In genomic region chr7:48149058-48149457, GRCh38 we compare ENCODE assay signal across 21 cellular contexts. TPM values are rescaled to one million over a fixed set of nuclear protein-coding genes. Genes with fewer than 3 reads are reported as not detected.
DNase-seq lines count a peak whose midpoint lies in the region; ATAC-seq, FAIRE-seq and TF ChIP-seq lines count a peak whose summit lies in the region.
"Had no signal": no experiment of that assay in that cellular context is flagged by ENCODE, and none has a peak within 500 bp of the region (broad histone marks: within the 10 kb centered on the region; RNA-seq: fewer than 3 reads in every experiment).

No MANE protein-coding gene starts in this region.

- no peak for FAIRE-seq in HepG2 (lab: Jason Lieb, UNC)
- no peak for FAIRE-seq in K562 (lab: Jason Lieb, UNC)
- FAIRE-seq: A549, G401.6, GM12892 had no signal

- H3K9me3 Mint-ChIP-seq in neural progenitor cell = peaks cover 11% of the 10 kb centered on the region

- TF ChIP-seq RAD21 in HepG2 (CRISPR knock-in tag; IDR thresholded peaks at IDR 0.05) (no peak), K562 (CRISPR knock-in tag; conservative IDR thresholded peaks at IDR 0.05 in 1 of 2, IDR thresholded peaks at IDR 0.05 in 1 of 2) (no peak)

- TF ChIP-seq EP300 in HepG2 (IDR thresholded peaks at IDR 0.05; ENCODE audit: low read depth in 2 of 2, low read length in 2 of 2) (no peak), HepG2 (CRISPR knock-in tag; IDR thresholded peaks at IDR 0.05; ENCODE audit: borderline replicate concordance) (no peak), K562 (IDR thresholded peaks at IDR 0.05; ENCODE audit: low read length) (no peak)

- in situ Hi-C loops in HepG2 (cut with HindIII; ENCODE audit: extremely low pct_ligation_motif_present, low pct_unique_long_range_greater_than_20kb) = no loop called here
- in situ Hi-C loops in K562 (cut with MboI) = no loop called here

- peak overlapping the region; percentile 12 for H3K27ac Mint-ChIP-seq in neural progenitor cell
- H3K27ac Mint-ChIP-seq: CD4-positive, alpha-beta memory T cell had no signal

- POLR2A ChIA-PET in HepG2 (lab: Yijun Ruan, JAX) (interaction anchor here (1.4 kb wide), 1 partner anchor 9 kb away, joined by 5 read pairs; no protein-coding TSS in a partner anchor), K562 (lab: Yijun Ruan, JAX) (no interaction called here)

- H3K4me1 ChIP-seq in HepG2 (ENCODE audit: insufficient read depth, low read length) (peaks cover 41% of the 10 kb centered on the region), right lobe of liver (peaks cover 0 to 11% (median 4%) of the 10 kb centered on the region in 4 donors), K562 (replicated peaks in 1 of 2; ENCODE audit: control insufficient read depth in 2 of 2, insufficient read depth in 2 of 2, low read length in 2 of 2) (no peaks in the 10 kb centered on the region), neural progenitor cell (peaks cover 7% of the 10 kb centered on the region)
- H3K4me1 ChIP-seq: BE2C; BLaER1 treated with 17β-estradiol and CSF1 and Interleukin-3, amounts not matched to agents 10 nM and 100 nM had no signal

- peak overlapping the region; percentile 24 for H3K4me3 Mint-ChIP-seq in neural progenitor cell
- H3K4me3 Mint-ChIP-seq: CD4-positive, alpha-beta memory T cell had no signal

- BruUV-seq in HepG2 (replicated peaks; lab: Mats Ljungman, UMichigan) (no TSS peak), K562 (replicated peaks; lab: Mats Ljungman, UMichigan) (no TSS peak)

- TF ChIP-seq POLR2A in HepG2 (IDR thresholded peaks at IDR 0.05; ENCODE audit: insufficient read depth in 1 of 2, low read depth in 2 of 2, low read length in 2 of 2) (no peak), right lobe of liver (IDR thresholded peaks at IDR 0.05) (no peak), K562 (conservative IDR thresholded peaks at IDR 0.05) (no peak)

- no peaks in the 10 kb centered on the region for H3F3A ChIP-seq in neural progenitor cell (ENCODE audit: low read depth)

- H3K27me3 Mint-ChIP-seq in neural progenitor cell (ENCODE audit: insufficient read depth, low read depth) = no peaks in the 10 kb centered on the region

- H3K9me1 ChIP-seq in K562 (ENCODE audit: control insufficient read depth, insufficient read depth, low read length) = no peaks in the 10 kb centered on the region

- no peaks in the 10 kb centered on the region for H3K36me3 Mint-ChIP-seq in neural progenitor cell
- H3K36me3 Mint-ChIP-seq: CD4-positive, alpha-beta memory T cell had no signal

- no peak for DNase-seq in HepG2 (ENCODE audit: low spot score)
- no peak for DNase-seq in right lobe of liver
- no peak for DNase-seq in K562 (ENCODE audit: extremely low read depth in 1 of 4, low spot score in 3 of 4)
- no peak for DNase-seq in neural progenitor cell (ENCODE audit: low spot score)
- no peak for DNase-seq in ureter (ENCODE audit: low spot score)
- DNase-seq in C1 segment of cervical spinal cord (lab: John Stamatoyannopoulos, UW) = no peak
- DNase-seq: 8988T; ACHN; AML-193; BE2C; CD4-positive, alpha-beta memory T cell; COR-L47; DMS153; DND-41; GOT3; H7; HCEC 1CT had no signal

- no peaks in the 10 kb centered on the region for H3K27me3 ChIP-seq in HepG2 (ENCODE audit: control insufficient read depth in 1 of 2, insufficient read depth in 2 of 2, low read length in 2 of 2)
- H3K27me3 ChIP-seq in right lobe of liver = no peaks in the 10 kb centered on the region
- H3K27me3 ChIP-seq in K562 (ENCODE audit: control insufficient read depth in 2 of 2, insufficient read depth in 2 of 2, low read length in 2 of 2) = no peaks in the 10 kb centered on the region
- no peaks in the 10 kb centered on the region for H3K27me3 ChIP-seq in neural progenitor cell
- H3K27me3 ChIP-seq: BLaER1 treated with 17β-estradiol and CSF1 and Interleukin-3, amounts not matched to agents 10 nM and 100 nM had no signal

- ATAC-seq in HepG2 = no peak
- ATAC-seq in right lobe of liver = no peak
- no peak for ATAC-seq in K562
- ATAC-seq: A549 had no signal

- H3K4me1 Mint-ChIP-seq in neural progenitor cell = peaks cover 21% of the 10 kb centered on the region
- H3K4me1 Mint-ChIP-seq: CD4-positive, alpha-beta memory T cell had no signal

- H3K36me3 ChIP-seq in HepG2 (replicated peaks in 1 of 2; ENCODE audit: control insufficient read depth in 1 of 2, insufficient read depth in 2 of 2, low read length in 2 of 2) (no peaks in the 10 kb centered on the region), right lobe of liver (no peaks in the 10 kb centered on the region), K562 (ENCODE audit: control insufficient read depth, insufficient read depth, low read length) (no peaks in the 10 kb centered on the region), neural progenitor cell (no peaks in the 10 kb centered on the region)
- H3K36me3 ChIP-seq: BE2C; BLaER1 treated with 17β-estradiol and CSF1 and Interleukin-3, amounts not matched to agents 10 nM and 100 nM had no signal

- H3K9me3 ChIP-seq in HepG2 (ENCODE audit: low read length) (no peaks in the 10 kb centered on the region), right lobe of liver (no peaks in the 10 kb centered on the region), K562 (replicated peaks; ENCODE audit: control insufficient read depth, insufficient read depth, low read depth, low read length) (no peaks in the 10 kb centered on the region), neural progenitor cell (ENCODE audit: low read depth) (no peaks in the 10 kb centered on the region)
- H3K9me3 ChIP-seq: BE2C had no signal

- CTCF ChIA-PET in HepG2 (lab: Yijun Ruan, JAX; ENCODE audit: low intra/inter-chr PET ratio, low total read pairs) (no interaction called here), K562 (lab: Yijun Ruan, JAX; ENCODE audit: low intra/inter-chr PET ratio) (no interaction called here)

- H3K27ac ChIP-seq in HepG2 (ENCODE audit: extremely low read length, insufficient read depth, low read length) (no peak overlapping the region), right lobe of liver (no peak overlapping the region), K562 (ENCODE audit: extremely low read depth, low read depth, low read length) (no peak overlapping the region), neural progenitor cell (no peak overlapping the region)
- H3K27ac ChIP-seq: A549; BLaER1 treated with 17β-estradiol and CSF1 and Interleukin-3, amounts not matched to agents 10 nM and 100 nM had no signal

- H2AFZ ChIP-seq in HepG2 (ENCODE audit: low read length) (no peak overlapping the region), K562 (ENCODE audit: low read depth, low read length) (no peak overlapping the region), neural progenitor cell (replicated peaks) (no peak overlapping the region)

- no peak overlapping the region for H3K4me2 ChIP-seq in HepG2 (ENCODE audit: low read depth, low read length)
- H3K4me2 ChIP-seq in K562 (ENCODE audit: insufficient read depth, low read length) = no peak overlapping the region
- no peak overlapping the region for H3K4me2 ChIP-seq in neural progenitor cell
- H3K4me2 ChIP-seq: A549; BLaER1 treated with 17β-estradiol and CSF1 and Interleukin-3, amounts not matched to agents 10 nM and 100 nM had no signal

- no peak overlapping the region for H3K9ac ChIP-seq in HepG2 (ENCODE audit: insufficient read depth, low read depth, low read length)
- no peak overlapping the region for H3K9ac ChIP-seq in K562 (ENCODE audit: insufficient read depth in 1 of 2, low read depth in 2 of 2, low read length in 2 of 2)
- no peak overlapping the region for H3K9ac ChIP-seq in neural progenitor cell
- H3K9ac ChIP-seq: BLaER1 treated with 17β-estradiol and CSF1 and Interleukin-3, amounts not matched to agents 10 nM and 100 nM had no signal

- H3K4me3 ChIP-seq in HepG2 (replicated peaks in 1 of 3; ENCODE audit: insufficient read depth in 1 of 3, low read depth in 2 of 3, low read length in 3 of 3) (no peak overlapping the region), right lobe of liver (no peak overlapping the region), K562 (no peak overlapping the region), neural progenitor cell (no peak overlapping the region)
- H3K4me3 ChIP-seq: A549; BLaER1 treated with 17β-estradiol and CSF1 and Interleukin-3, amounts not matched to agents 10 nM and 100 nM had no signal

- intact Hi-C loops in HepG2 (cut with micrococcal nuclease; ENCODE audit: unreplicated experiment) (no loop called here), right lobe of liver (cut with DNase I) (no loop called here), K562 (cut with micrococcal nuclease) (no loop called here)

- H4K20me1 ChIP-seq in HepG2 (ENCODE audit: insufficient read depth, low read length) (no peaks in the 10 kb centered on the region), K562 (replicated peaks; ENCODE audit: control insufficient read depth, insufficient read depth, low read length) (no peaks in the 10 kb centered on the region), neural progenitor cell (ENCODE audit: low read depth) (no peaks in the 10 kb centered on the region)
- H4K20me1 ChIP-seq: BLaER1 treated with 17β-estradiol and CSF1 and Interleukin-3, amounts not matched to agents 10 nM and 100 nM had no signal

- H3K79me2 ChIP-seq in HepG2 (ENCODE audit: insufficient read depth, low read length) (no peaks in the 10 kb centered on the region), K562 (ENCODE audit: control insufficient read depth, insufficient read depth, low read length) (no peaks in the 10 kb centered on the region), neural progenitor cell (ENCODE audit: low read depth) (no peaks in the 10 kb centered on the region)

- no peak for TF ChIP-seq CTCF in HepG2 (CRISPR knock-in tag; IDR thresholded peaks at IDR 0.05)
- TF ChIP-seq CTCF in right lobe of liver (IDR thresholded peaks at IDR 0.05) = no peak
- no peak for TF ChIP-seq CTCF in K562 (IDR thresholded peaks at IDR 0.05 in 2 of 3, conservative IDR thresholded peaks at IDR 0.05 in 1 of 3; ENCODE audit: insufficient read depth in 2 of 3, low read depth in 1 of 3, low read length in 3 of 3)
- TF ChIP-seq CTCF in neural progenitor cell (IDR thresholded peaks at IDR 0.05) = no peak

RNA-seq across cellular contexts. Expression of gene ABCA13, which starts 22.2 kb away (rescaled TPM):
- total RNA-seq in HepG2 (2016; rRNA removed; fragmentation: Illumina TruSeq; extraction: Trizol) (not detected in 2 replicates), right lobe of liver (1 to 10 TPM in 3 of 6 experiments, under 1 TPM in 3; 0.43 to 2.6 (median 0.84) TPM), K562 (2014; rRNA removed) (0.14 and 0.24 TPM in 2 replicates), K562 (2014; rRNA removed; fragmentation: Illumina TruSeq; extraction: Trizol) (0.26 and 0.58 TPM in 2 replicates), K562 (2015; rRNA removed; fragmentation: Illumina TruSeq; extraction: Trizol) (0.19 and 0.29 TPM in 2 replicates), K562 (2021) (0.64 and 0.69 TPM in 2 replicates), neural progenitor cell (ENCODE audit: low replicate concordance) (not detected in 2 replicates), ureter (5.2 TPM)
- not detected in 2 replicates for total RNA-seq in HepG2 (2016; cell fraction: cytosol; rRNA removed; fragmentation: Illumina TruSeq; extraction: Trizol; ENCODE audit: low read depth)
- total RNA-seq in HepG2 (2016; cell fraction: insoluble cytoplasmic fraction; rRNA removed; fragmentation: Illumina TruSeq; extraction: Trizol) = not detected in 2 replicates
- total RNA-seq in HepG2 (2016; cell fraction: membrane; rRNA removed; fragmentation: Illumina TruSeq; extraction: Trizol) = not detected in 2 replicates
- not detected in 2 replicates for total RNA-seq in HepG2 (2016; cell fraction: nucleus; rRNA removed; fragmentation: Illumina TruSeq; extraction: Trizol)
- polyA plus RNA-seq in HepG2 (2011; rRNA removed) (0.03 TPM in 1 of 2 replicates, not detected in the other), K562 (2011; rRNA removed) (0.69 and 1.5 TPM in 2 replicates), K562 (2014; fragmentation: Illumina TruSeq; extraction: Trizol) (0.28 and 0.42 TPM in 2 replicates), K562 (2014; fragmentation: Nextera tagmentation; extraction: Ambion mirVana) (under 1 TPM; 0.31 to 0.38 TPM), K562 (2014; rRNA removed) (0.24 and 0.36 TPM in 2 replicates)
- 0.01 TPM in 2 replicates for polyA plus RNA-seq in HepG2 (2011; cell fraction: cytosol; rRNA removed)
- polyA plus RNA-seq in HepG2 (2011; cell fraction: nucleus; rRNA removed) = 0.02 TPM in 1 of 2 replicates, not detected in the other
- polyA plus RNA-seq in HepG2 (2012) = 0.07 TPM in 1 of 2 replicates, not detected in the other
- polyA plus RNA-seq in HepG2 (2016; cell fraction: cytosol; fragmentation: Illumina TruSeq; extraction: Trizol; ENCODE audit: low read depth) = not detected in 2 replicates
- not detected in 2 replicates for polyA plus RNA-seq in HepG2 (2016; cell fraction: insoluble cytoplasmic fraction; fragmentation: Illumina TruSeq; extraction: Trizol; ENCODE audit: low read depth)
- polyA plus RNA-seq in HepG2 (2016; cell fraction: membrane; fragmentation: Illumina TruSeq; extraction: Trizol; ENCODE audit: low read depth) = not detected in 2 replicates
- polyA plus RNA-seq in HepG2 (2016; cell fraction: nucleus; fragmentation: Illumina TruSeq; extraction: Trizol; ENCODE audit: insufficient read depth, low read depth) = not detected in 2 replicates
- not detected in 2 replicates for polyA minus RNA-seq in HepG2 (2011; rRNA and poly(A)+ RNA removed; ENCODE audit: low replicate concordance)
- not detected in 2 replicates for polyA minus RNA-seq in HepG2 (2011; cell fraction: cytosol; rRNA and poly(A)+ RNA removed)
- polyA minus RNA-seq in HepG2 (2011; cell fraction: nucleus; rRNA and poly(A)+ RNA removed) = 0.12 and 0.13 TPM in 2 replicates
- 3.7 and 3.8 TPM in 2 replicates for total RNA-seq in K562 (2011; cell fraction: chromatin; rRNA removed; ENCODE audit: low replicate concordance)
- 3.6 and 3.7 TPM in 2 replicates for total RNA-seq in K562 (2011; cell fraction: nucleolus; rRNA removed)
- 2.6 and 2.9 TPM in 2 replicates for total RNA-seq in K562 (2011; cell fraction: nucleoplasm; rRNA removed)
- 0.55 and 1.0 TPM in 2 replicates for polyA plus RNA-seq in K562 (2011; cell fraction: cytosol; rRNA removed)
- polyA plus RNA-seq in K562 (2011; cell fraction: nucleus; rRNA removed) = 1.7 and 2.0 TPM in 2 replicates
- polyA plus RNA-seq in K562 (2012) = 0.36 and 0.39 TPM in 2 replicates
- 1.0 and 2.2 TPM in 2 replicates for polyA minus RNA-seq in K562 (2011; rRNA and poly(A)+ RNA removed)
- 0.19 and 1.4 TPM in 2 replicates for polyA minus RNA-seq in K562 (2011; cell fraction: cytosol; rRNA and poly(A)+ RNA removed)
- 1.8 and 3.5 TPM in 2 replicates for polyA minus RNA-seq in K562 (2011; cell fraction: nucleus; rRNA and poly(A)+ RNA removed)
- total RNA-seq: CD4-positive, alpha-beta memory T cell; H7 had no signal
- polyA plus RNA-seq: CD4-positive, alpha-beta memory T cell had no signal

RNA-seq across cellular contexts. Expression of gene UPP1, which starts 60.0 kb away (rescaled TPM):
- total RNA-seq in HepG2 (2016; rRNA removed; fragmentation: Illumina TruSeq; extraction: Trizol) (5.5 and 5.7 TPM in 2 replicates), right lobe of liver (10 to 100 TPM in 4 of 6 experiments, 1 to 10 TPM in 2; 7.3 to 19.8 (median 13.1) TPM), K562 (2014; rRNA removed) (0.59 and 1.1 TPM in 2 replicates), K562 (2014; rRNA removed; fragmentation: Illumina TruSeq; extraction: Trizol) (0.35 and 0.73 TPM in 2 replicates), K562 (2015; rRNA removed; fragmentation: Illumina TruSeq; extraction: Trizol) (1.0 and 1.2 TPM in 2 replicates), K562 (2021) (1.8 and 2.3 TPM in 2 replicates), neural progenitor cell (ENCODE audit: low replicate concordance) (11.2 and 15.0 TPM in 2 replicates), ureter (58.2 TPM)
- 4.4 and 7.3 TPM in 2 replicates for total RNA-seq in HepG2 (2016; cell fraction: cytosol; rRNA removed; fragmentation: Illumina TruSeq; extraction: Trizol; ENCODE audit: low read depth)
- total RNA-seq in HepG2 (2016; cell fraction: insoluble cytoplasmic fraction; rRNA removed; fragmentation: Illumina TruSeq; extraction: Trizol) = 5.0 and 5.2 TPM in 2 replicates
- total RNA-seq in HepG2 (2016; cell fraction: membrane; rRNA removed; fragmentation: Illumina TruSeq; extraction: Trizol) = 8.2 and 9.6 TPM in 2 replicates
- total RNA-seq in HepG2 (2016; cell fraction: nucleus; rRNA removed; fragmentation: Illumina TruSeq; extraction: Trizol) = 4.1 and 4.4 TPM in 2 replicates
- polyA plus RNA-seq in HepG2 (2011; rRNA removed) (9.8 and 12.4 TPM in 2 replicates), K562 (2011; rRNA removed) (0.61 and 0.65 TPM in 2 replicates), K562 (2014; fragmentation: Illumina TruSeq; extraction: Trizol) (0.46 and 1.1 TPM in 2 replicates), K562 (2014; fragmentation: Nextera tagmentation; extraction: Ambion mirVana) (under 1 TPM; 0.38 to 0.55 TPM), K562 (2014; rRNA removed) (1.7 and 2.4 TPM in 2 replicates)
- 9.5 and 11.8 TPM in 2 replicates for polyA plus RNA-seq in HepG2 (2011; cell fraction: cytosol; rRNA removed)
- polyA plus RNA-seq in HepG2 (2011; cell fraction: nucleus; rRNA removed) = 20.6 and 22.1 TPM in 2 replicates
- 5.4 and 9.0 TPM in 2 replicates for polyA plus RNA-seq in HepG2 (2012)
- polyA plus RNA-seq in HepG2 (2016; cell fraction: cytosol; fragmentation: Illumina TruSeq; extraction: Trizol; ENCODE audit: low read depth) = 7.9 and 9.8 TPM in 2 replicates
- 7.1 and 8.0 TPM in 2 replicates for polyA plus RNA-seq in HepG2 (2016; cell fraction: insoluble cytoplasmic fraction; fragmentation: Illumina TruSeq; extraction: Trizol; ENCODE audit: low read depth)
- polyA plus RNA-seq in HepG2 (2016; cell fraction: membrane; fragmentation: Illumina TruSeq; extraction: Trizol; ENCODE audit: low read depth) = 8.1 and 8.4 TPM in 2 replicates
- polyA plus RNA-seq in HepG2 (2016; cell fraction: nucleus; fragmentation: Illumina TruSeq; extraction: Trizol; ENCODE audit: insufficient read depth, low read depth) = 8.7 and 10.6 TPM in 2 replicates
- polyA minus RNA-seq in HepG2 (2011; rRNA and poly(A)+ RNA removed; ENCODE audit: low replicate concordance) = 7.2 and 13.8 TPM in 2 replicates
- 3.3 and 3.4 TPM in 2 replicates for polyA minus RNA-seq in HepG2 (2011; cell fraction: cytosol; rRNA and poly(A)+ RNA removed)
- polyA minus RNA-seq in HepG2 (2011; cell fraction: nucleus; rRNA and poly(A)+ RNA removed) = 7.9 and 9.2 TPM in 2 replicates
- total RNA-seq in K562 (2011; cell fraction: chromatin; rRNA removed; ENCODE audit: low replicate concordance) = 0.32 and 1.3 TPM in 2 replicates
- total RNA-seq in K562 (2011; cell fraction: nucleolus; rRNA removed) = 0.66 and 0.83 TPM in 2 replicates
- total RNA-seq in K562 (2011; cell fraction: nucleoplasm; rRNA removed) = 1.3 and 1.7 TPM in 2 replicates
- 0.29 and 1.6 TPM in 2 replicates for polyA plus RNA-seq in K562 (2011; cell fraction: cytosol; rRNA removed)
- polyA plus RNA-seq in K562 (2011; cell fraction: nucleus; rRNA removed) = 1.0 and 2.0 TPM in 2 replicates
- 1.4 and 7.2 TPM in 2 replicates for polyA plus RNA-seq in K562 (2012)
- 0.27 and 0.60 TPM in 2 replicates for polyA minus RNA-seq in K562 (2011; rRNA and poly(A)+ RNA removed)
- 0.86 and 1.6 TPM in 2 replicates for polyA minus RNA-seq in K562 (2011; cell fraction: cytosol; rRNA and poly(A)+ RNA removed)
- 1.1 and 1.6 TPM in 2 replicates for polyA minus RNA-seq in K562 (2011; cell fraction: nucleus; rRNA and poly(A)+ RNA removed)

Comparison
In these comparisons a context has a peak if more than half of its experiments do, and no peak if none do; other contexts are left out.
1. Of the 241 proteins assayed by ChIP-seq in both HepG2 and K562: peak only in HepG2: PCBP2; only in K562: none; in both: ZNF512; in neither: 239.